Comparison of ENCODE assay signal across 21 cellular contexts in the genomic region with DNA sequence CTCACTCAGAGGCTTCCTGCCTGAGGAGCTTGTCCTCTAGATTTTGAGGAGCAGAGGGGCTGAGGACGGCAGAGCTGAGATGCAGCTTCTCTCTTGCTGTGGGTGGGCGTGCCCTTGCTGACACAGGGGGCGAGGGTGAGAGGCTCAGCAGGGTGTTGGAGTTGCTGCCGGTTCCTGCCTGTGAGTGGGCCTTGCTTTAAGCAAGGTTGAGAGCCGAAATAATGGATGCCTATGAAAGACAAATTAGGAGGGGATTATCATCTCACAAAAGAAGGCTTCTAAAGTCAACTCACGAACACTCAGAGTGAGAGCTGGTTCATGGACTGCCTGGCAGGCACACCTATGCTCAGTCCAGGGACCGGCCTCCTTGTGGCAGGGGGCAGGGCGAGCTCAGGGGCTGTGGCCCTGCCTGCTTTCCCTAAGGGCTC.
DNase-seq lines count a peak whose midpoint lies in the region; ATAC-seq and TF ChIP-seq lines count a peak whose summit lies in the region.
"Had no signal": no experiment of that assay in that cellular context is flagged by ENCODE, and none has a peak within 500 bp of the region (broad histone marks: within the 10 kb centered on the region; RNA-seq: fewer than 3 reads in every experiment).

No MANE protein-coding gene starts in this region.

- H3K27ac Mint-ChIP-seq in neural crest cell (ENCODE audit: unreplicated experiment) = peak overlapping the region; percentile 55
- H3K27ac Mint-ChIP-seq: T-helper 2 cell treated with Interferon-gamma antibody and Interleukin-4, amounts not matched to agents 5 μg/mL and 100 μg/mL, for 36 hours had no signal

- peak overlapping the region; percentile 34 for H3K9ac ChIP-seq in Loucy (ENCODE audit: low read depth, low read length, poor library complexity, severe bottlenecking)

- H3K4me2 ChIP-seq in Loucy (ENCODE audit: low read depth, low read length, poor library complexity, severe bottlenecking) = no peak overlapping the region

- no peaks in the 10 kb centered on the region for H3K9me3 ChIP-seq in Loucy (ENCODE audit: insufficient read depth, low read depth, low read length)
- H3K9me3 ChIP-seq: gastrocnemius medialis, SJCRH30, suprapubic skin had no signal

- no peak overlapping the region for H3K4me3 ChIP-seq in Loucy (ENCODE audit: low read length, poor library complexity, severe bottlenecking)
- H3K4me3 ChIP-seq: coronary artery, gastrocnemius medialis, SJCRH30, suprapubic skin had no signal

- H3F3A ChIP-seq in Loucy (ENCODE audit: low read depth) = no peaks in the 10 kb centered on the region

- peaks cover 62% of the 10 kb centered on the region for H3K4me1 ChIP-seq in Loucy (ENCODE audit: insufficient read depth, low read length, poor library complexity, severe bottlenecking)

- H4K20me1 ChIP-seq in Loucy (ENCODE audit: insufficient read depth, low read length, poor library complexity, severe bottlenecking) = peaks cover 31% of the 10 kb centered on the region

- TF ChIP-seq CTCF in Loucy (conservative IDR thresholded peaks at IDR 0.05; ENCODE audit: low read length) (no peak), neural crest cell (conservative IDR thresholded peaks at IDR 0.05) (peak; percentile 24)

- no peaks in the 10 kb centered on the region for H3K9me2 ChIP-seq in Loucy (replicated peaks; ENCODE audit: low read depth, low read length)

- H3K4me3 Mint-ChIP-seq in neural crest cell = peak overlapping the region; percentile 71
- H3K4me3 Mint-ChIP-seq: naive B cell; T-helper 2 cell treated with Interferon-gamma antibody and Interleukin-4, amounts not matched to agents 5 μg/mL and 100 μg/mL, for 36 hours had no signal

- H3K27me3 Mint-ChIP-seq in neural crest cell (ENCODE audit: low read depth) = no peaks in the 10 kb centered on the region
- H3K27me3 Mint-ChIP-seq: naive B cell had no signal

- H3K9me3 Mint-ChIP-seq in neural crest cell = no peaks in the 10 kb centered on the region
- H3K9me3 Mint-ChIP-seq: HFFc6; T-helper 2 cell treated with Interferon-gamma antibody and Interleukin-4, amounts not matched to agents 5 μg/mL and 100 μg/mL, for 36 hours had no signal

- peaks cover 89% of the 10 kb centered on the region for H3K4me1 Mint-ChIP-seq in neural crest cell

- DNase-seq in ELF-1 (ENCODE audit: low read depth, low spot score) = peak; percentile 52
- peak; percentile 71 for DNase-seq in ecto neural progenitor cell (ENCODE audit: low spot score)
- no peak for DNase-seq in neural crest cell (ENCODE audit: low read depth, low spot score)
- no peak for DNase-seq in superior temporal gyrus (ENCODE audit: extremely low spot score)
- no peak for DNase-seq in NCI-H2107 treated with DMSO at 0.1 percent for 48 hours (lab: John Stamatoyannopoulos, UW; ENCODE audit: unreplicated experiment)
- DNase-seq: activated CD4-positive, CD25-positive, alpha-beta regulatory T cell treated with anti-CD3 and anti-CD28 coated beads, Interleukin-2, amount 50 U/mL, for 72 hours; activated CD8-positive, alpha-beta memory T cell treated with anti-CD3 and anti-CD28 coated beads, Interleukin-2, amount 50 U/mL, for 4 hours; activated gamma-delta T cell treated with Interleukin-2 at 50 U/mL for 16 hours; aorta; COR-L47; gastrocnemius medialis; HFFc6; naive B cell; OCI-M1; SJCRH30 had no signal

- H3K36me3 Mint-ChIP-seq in neural crest cell (ENCODE audit: low read depth) = peaks cover 4% of the 10 kb centered on the region
- H3K36me3 Mint-ChIP-seq: naive B cell had no signal

- peaks cover 96% of the 10 kb centered on the region for H3K79me2 ChIP-seq in Loucy (ENCODE audit: insufficient read depth, low read length)

- no peak for ATAC-seq in GM21515 (IDR thresholded peaks at IDR 0.05; ENCODE audit: unreplicated experiment)
- ATAC-seq in HG03354 (IDR thresholded peaks at IDR 0.05; ENCODE audit: poor library complexity, severe bottlenecking, unreplicated experiment) = no peak
- ATAC-seq: gastrocnemius medialis had no signal

- H2AFZ ChIP-seq in Loucy (ENCODE audit: low read length) = no peak overlapping the region

- peaks cover 46% of the 10 kb centered on the region; the same call in 1 of the 2 replicates for H3K36me3 ChIP-seq in Loucy (ENCODE audit: insufficient read depth, low read length)
- H3K36me3 ChIP-seq: gastrocnemius medialis, SJCRH30, suprapubic skin had no signal

- H3K27me3 ChIP-seq in Loucy (ENCODE audit: insufficient read depth, low read length, poor library complexity, severe bottlenecking) = no peaks in the 10 kb centered on the region
- H3K27me3 ChIP-seq: gastrocnemius medialis, SJCRH30, suprapubic skin had no signal

Comparison
In these comparisons a context has a peak if more than half of its experiments do, and no peak if none do; other contexts are left out.
1. DNase-seq: peak in ELF-1 (single experiment) and ecto neural progenitor cell (single experiment); none in neural crest cell (single experiment), superior temporal gyrus (single experiment) and NCI-H2107 treated with DMSO at 0.1 percent for 48 hours (single experiment).